ENCODE assay signal across 23 cellular contexts in the genomic region with DNA sequence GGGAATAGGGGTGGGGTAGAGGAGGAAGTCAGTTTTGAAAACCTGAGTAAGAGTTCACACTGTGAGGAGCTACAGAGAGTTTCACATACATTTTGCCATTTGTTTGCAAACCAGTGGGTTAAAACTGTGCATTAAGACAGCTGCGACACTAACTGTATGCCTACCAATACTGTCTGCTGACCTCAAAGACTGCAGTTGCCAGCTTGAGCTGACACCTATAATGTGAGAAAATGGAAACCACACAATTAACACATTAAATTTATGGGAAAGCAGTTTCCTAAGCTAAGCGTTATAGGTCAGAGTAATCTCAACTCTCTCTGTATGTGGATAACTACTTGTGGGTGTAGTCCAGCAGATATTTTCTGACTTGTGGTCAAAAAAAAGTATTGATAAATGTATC.
DNase-seq lines count a peak whose midpoint lies in the region; ATAC-seq, FAIRE-seq and TF ChIP-seq lines count a peak whose summit lies in the region.
"Had no signal": no experiment of that assay in that cellular context is flagged by ENCODE, and none has a peak within 500 bp of the region (broad histone marks: within the 10 kb centered on the region; RNA-seq: fewer than 3 reads in every experiment).

No MANE protein-coding gene starts in this region.

- no peaks in the 10 kb centered on the region for H3K36me3 Mint-ChIP-seq in stimulated activated naive B cell treated with anti-CD40 and anti-IgM and Interleukin-4, amounts not matched to agents 10 μg/mL and 1 μg/mL and 100 μg/mL, for 72 hours
- H3K36me3 Mint-ChIP-seq: CD14-positive monocyte; CD4-positive, alpha-beta memory T cell; CD4-positive, CD25-positive, alpha-beta regulatory T cell; CD8-positive, alpha-beta memory T cell had no signal

- CTCF ChIA-PET in A673 (lab: Charles Lee), result no interaction called here
- CTCF ChIA-PET in GM12878 (lab: Yijun Ruan, JAX), result interaction anchor here (0.6 to 2.8 kb wide), 7 partner anchors 10 to 270 kb away, joined by 4 to 9 read pairs (median 5); no protein-coding TSS in a partner anchor

- no peaks in the 10 kb centered on the region for H3K27me3 ChIP-seq in A673 (replicated peaks; ENCODE audit: insufficient read depth, low read depth, low read length, poor library complexity)
- H3K27me3 ChIP-seq in GM12878 (replicated peaks in 1 of 2; ENCODE audit: control insufficient read depth in 2 of 2, insufficient read depth in 2 of 2, low read length in 1 of 2), result no peaks in the 10 kb centered on the region
- H3K27me3 ChIP-seq in mesendoderm (ENCODE audit: insufficient read depth, low read length, poor library complexity), result no peaks in the 10 kb centered on the region
- H3K27me3 ChIP-seq: BE2C, BLaER1 had no signal

- H3K9me3 ChIP-seq in A673 (ENCODE audit: low read depth, low read length, poor library complexity, severe bottlenecking) (no peaks in the 10 kb centered on the region), GM12878 (replicated peaks; ENCODE audit: control insufficient read depth, insufficient read depth, low read length) (no peaks in the 10 kb centered on the region)
- H3K9me3 ChIP-seq: BE2C had no signal

- H4K5ac ChIP-seq in mesendoderm (ENCODE audit: low read length), result no peak overlapping the region

- H4K20me1 ChIP-seq in GM12878 (ENCODE audit: control insufficient read depth, insufficient read depth), result no peaks in the 10 kb centered on the region
- H4K20me1 ChIP-seq: BLaER1 had no signal

- no peak for TF ChIP-seq RAD21 in GM12878 (IDR thresholded peaks at IDR 0.05; ENCODE audit: insufficient read depth, low read depth, low read length)

- H3K9me3 Mint-ChIP-seq in stimulated activated naive B cell treated with anti-CD40 and anti-IgM and Interleukin-4, amounts not matched to agents 10 μg/mL and 1 μg/mL and 100 μg/mL, for 72 hours, result peaks cover 0 to 5% of the 10 kb centered on the region in 2 donors

- no peak overlapping the region for H3K4me2 ChIP-seq in GM12878 (ENCODE audit: control insufficient read depth, insufficient read depth)
- H3K4me2 ChIP-seq in mesendoderm (ENCODE audit: low read length), result no peak overlapping the region
- H3K4me2 ChIP-seq: A549, BLaER1 had no signal

- intact Hi-C loops in A673 (cut with micrococcal nuclease; ENCODE audit: unreplicated experiment) (no loop called here), GM12878 (cut with micrococcal nuclease; ENCODE audit: unreplicated experiment) (no loop called here)

- no peak overlapping the region for H2BK15ac ChIP-seq in mesendoderm (replicated peaks; ENCODE audit: low read depth)

- ATAC-seq in GM12878 (peak; percentile 34; the same call in 2 of the 3 replicates), HG03045 (IDR thresholded peaks at IDR 0.05; ENCODE audit: unreplicated experiment) (no peak)
- no peak for ATAC-seq in stimulated activated naive B cell treated with anti-CD40 and anti-IgM and Interleukin-4, amounts not matched to agents 10 μg/mL and 1 μg/mL and 100 μg/mL, for 72 hours (replicated peaks)
- ATAC-seq: A549 had no signal

- no peaks in the 10 kb centered on the region for H3K79me2 ChIP-seq in GM12878 (ENCODE audit: control insufficient read depth, insufficient read depth, low read length)
- H3K79me2 ChIP-seq in mesendoderm (ENCODE audit: control insufficient read depth, insufficient read depth, low read length), result no peaks in the 10 kb centered on the region

- H3K23ac ChIP-seq in mesendoderm (ENCODE audit: low read length), result no peak overlapping the region

- SMC1A ChIA-PET in GM12878 (lab: Charles Lee; ENCODE audit: uncharacterized antibody, unreplicated experiment), result interaction anchor here (0.6 to 3.7 kb wide), 8 partner anchors 10 to 826 kb away, joined by 3 to 38 read pairs (median 6); no protein-coding TSS in a partner anchor

- no peak overlapping the region for H3K9ac ChIP-seq in GM12878 (ENCODE audit: control insufficient read depth, insufficient read depth, low read length)
- no peak overlapping the region for H3K9ac ChIP-seq in mesendoderm (ENCODE audit: low read length)
- H3K9ac ChIP-seq: BLaER1 had no signal

- no peak overlapping the region for H2BK5ac ChIP-seq in mesendoderm (ENCODE audit: low read length)

- no peak overlapping the region for H3K4ac ChIP-seq in mesendoderm (ENCODE audit: low read depth, low read length)

- no peak for FAIRE-seq in GM12878 (lab: Jason Lieb, UNC)
- FAIRE-seq: A549, D721Med, G401.6, GM12892, GM18507, GM19239 had no signal

- no peak for TF ChIP-seq CTCF in A673 (conservative IDR thresholded peaks at IDR 0.05; ENCODE audit: low read depth, low read length)
- no peak for TF ChIP-seq CTCF in GM12878 (IDR thresholded peaks at IDR 0.05 in 2 of 3, conservative IDR thresholded peaks at IDR 0.05 in 1 of 3; ENCODE audit: control insufficient read depth in 2 of 3, extremely low read depth in 1 of 3, insufficient read depth in 1 of 3, low read depth in 3 of 3, low read length in 3 of 3)

- WGBS in GM12878 (ENCODE audit: insufficient coverage, insufficient replicate concordance, low lambda C conversion rate, missing lambda C conversion rate), result 87% methylated on average over 2 of the region's 2 CpGs
- WGBS in mesendoderm (ENCODE audit: extremely low coverage, insufficient coverage, low lambda C conversion rate), result no CpG with 5 or more reads among the region's 2 CpGs

- no TSS peak for BruUV-seq in A673 (replicated peaks; lab: Mats Ljungman, UMichigan)
- no TSS peak for BruUV-seq in GM12878 (replicated peaks; lab: Mats Ljungman, UMichigan)

- in situ Hi-C loops in GM12878 (cut with MboI), result no loop called here

- H3K4me3 ChIP-seq in A673 (ENCODE audit: low read depth, low read length, poor library complexity, severe bottlenecking) (no peak overlapping the region), GM12878 (no peak overlapping the region), mesendoderm (ENCODE audit: low read length) (no peak overlapping the region)
- H3K4me3 ChIP-seq: A549, BLaER1 had no signal

- no peak overlapping the region for H4K8ac ChIP-seq in mesendoderm (ENCODE audit: low read depth, low read length)

- H3K4me3 Mint-ChIP-seq in stimulated activated naive B cell treated with anti-CD40 and anti-IgM and Interleukin-4, amounts not matched to agents 10 μg/mL and 1 μg/mL and 100 μg/mL, for 72 hours, result no peak overlapping the region
- H3K4me3 Mint-ChIP-seq: CD14-positive monocyte; CD4-positive, alpha-beta memory T cell; CD4-positive, CD25-positive, alpha-beta regulatory T cell; CD8-positive, alpha-beta memory T cell had no signal

- H3K4me1 ChIP-seq in A673 (ENCODE audit: insufficient read depth, low read length, poor library complexity, severe bottlenecking) (peaks cover 24% of the 10 kb centered on the region), GM12878 (ENCODE audit: control insufficient read depth, insufficient read depth, low read length) (no peaks in the 10 kb centered on the region), mesendoderm (ENCODE audit: control insufficient read depth, low read depth, low read length) (peaks cover 2% of the 10 kb centered on the region)
- H3K4me1 ChIP-seq: A549, BE2C, BLaER1 had no signal

- RAD21 ChIA-PET in GM12878 (lab: Charles Lee; ENCODE audit: unreplicated experiment), result interaction anchor here (1.9 to 3.6 kb wide), 2 partner anchors 17 to 133 kb away, joined by 5 to 22 read pairs; no protein-coding TSS in a partner anchor

- H3K4me1 Mint-ChIP-seq in stimulated activated naive B cell treated with anti-CD40 and anti-IgM and Interleukin-4, amounts not matched to agents 10 μg/mL and 1 μg/mL and 100 μg/mL, for 72 hours, result no peaks in the 10 kb centered on the region
- H3K4me1 Mint-ChIP-seq: CD14-positive monocyte; CD4-positive, alpha-beta memory T cell; CD4-positive, CD25-positive, alpha-beta regulatory T cell; CD8-positive, alpha-beta memory T cell had no signal

- no peak overlapping the region for H2AFZ ChIP-seq in GM12878 (ENCODE audit: control insufficient read depth, low read depth, low read length)

- POLR2A ChIA-PET in A673 (lab: Charles Lee; ENCODE audit: low non-redundant PET), result no interaction called here
- POLR2A ChIA-PET in GM12878 (lab: Charles Lee), result no interaction called here

- H2BK120ac ChIP-seq in mesendoderm (ENCODE audit: low read depth, low read length), result no peak overlapping the region

- no peak for TF ChIP-seq POLR2A in GM12878 (IDR thresholded peaks at IDR 0.05; ENCODE audit: low read depth, low read length)

- DNase-seq in A673 (ENCODE audit: low spot score) (peak; percentile 34), GM12878 (ENCODE audit: low read depth, low spot score) (no peak), mesendoderm (peak; percentile 11)
- DNase-seq in stimulated activated naive B cell treated with anti-CD40 and anti-IgM and Interleukin-4, amounts not matched to agents 10 μg/mL and 1 μg/mL and 100 μg/mL, for 72 hours, result no peak
- DNase-seq: ACHN; BE2C; C1 segment of cervical spinal cord; CD4-positive, alpha-beta memory T cell; CD4-positive, CD25-positive, alpha-beta regulatory T cell; CD8-positive, alpha-beta memory T cell; COR-L47; DMS79 treated with DMSO at 0.1 percent for 48 hours; GF-D8 had no signal

- H3K36me3 ChIP-seq in A673 (ENCODE audit: insufficient read depth, low read length, poor library complexity, severe bottlenecking) (no peaks in the 10 kb centered on the region), GM12878 (ENCODE audit: control insufficient read depth in 2 of 2, insufficient read depth in 2 of 2, low read length in 1 of 2) (no peaks in the 10 kb centered on the region), mesendoderm (ENCODE audit: control insufficient read depth, insufficient read depth, low read length) (no peaks in the 10 kb centered on the region)
- H3K36me3 ChIP-seq: BE2C, BLaER1 had no signal

- no peak overlapping the region for H3K18ac ChIP-seq in mesendoderm (ENCODE audit: low read length)

- no peaks in the 10 kb centered on the region for H3K27me3 Mint-ChIP-seq in stimulated activated naive B cell treated with anti-CD40 and anti-IgM and Interleukin-4, amounts not matched to agents 10 μg/mL and 1 μg/mL and 100 μg/mL, for 72 hours
- H3K27me3 Mint-ChIP-seq: CD4-positive, alpha-beta memory T cell; CD4-positive, CD25-positive, alpha-beta regulatory T cell; CD8-positive, alpha-beta memory T cell had no signal

- H3K27ac Mint-ChIP-seq in stimulated activated naive B cell treated with anti-CD40 and anti-IgM and Interleukin-4, amounts not matched to agents 10 μg/mL and 1 μg/mL and 100 μg/mL, for 72 hours, result no peak overlapping the region
- H3K27ac Mint-ChIP-seq: CD14-positive monocyte; CD4-positive, alpha-beta memory T cell; CD4-positive, CD25-positive, alpha-beta regulatory T cell; CD8-positive, alpha-beta memory T cell had no signal

- no peak for TF ChIP-seq EP300 in GM12878 (IDR thresholded peaks at IDR 0.05; ENCODE audit: borderline replicate concordance in 1 of 2, control insufficient read depth in 1 of 2, low read depth in 2 of 2, low read length in 2 of 2)

- no peaks in the 10 kb centered on the region for H3K79me1 ChIP-seq in mesendoderm (ENCODE audit: low read length)

- H3K27ac ChIP-seq in A673 (ENCODE audit: low read depth, low read length, poor library complexity, severe bottlenecking) (peak overlapping the region; percentile 28), GM12878 (ENCODE audit: control insufficient read depth, insufficient read depth) (no peak overlapping the region), mesendoderm (ENCODE audit: low read depth, low read length) (no peak overlapping the region)
- H3K27ac ChIP-seq: 22Rv1, A549, BLaER1 had no signal

- no peak overlapping the region for H2AK5ac ChIP-seq in mesendoderm (ENCODE audit: low read length)

- H3K56ac ChIP-seq in mesendoderm (ENCODE audit: low read length), result no peak overlapping the region

TF ChIP-seq in GM12878, 131 proteins besides CTCF, POLR2A, EP300 and RAD21 (continues in another document):
- peak; percentile 53 for TF ChIP-seq IKZF1 (conservative IDR thresholded peaks at IDR 0.05)

Comparison
In these comparisons a context has a peak if more than half of its experiments do, and no peak if none do; other contexts are left out.
1. DNase-seq: peak in A673 (single experiment) and mesendoderm (single experiment); none in GM12878 (single experiment) and stimulated activated naive B cell treated with anti-CD40 and anti-IgM and Interleukin-4, amounts not matched to agents 10 μg/mL and 1 μg/mL and 100 μg/mL, for 72 hours (single experiment).